ENCODE assay signal across 1 cellular context in genomic region chr6:35694462-35694861, GRCh38.
TF ChIP-seq lines count a peak whose summit lies in the region.

No MANE protein-coding gene starts in this region.

TF ChIP-seq in HEK293, 187 proteins besides CTCF, POLR2A, EP300 and RAD21 (continued from another document):
- TF ChIP-seq PBX3 (CRISPR knock-in tag; IDR thresholded peaks at IDR 0.05) (no peak), ZSCAN4 (tag by site-specific recombination; IDR thresholded peaks at IDR 0.05) (no peak), ZNF223 (tag by site-specific recombination; IDR thresholded peaks at IDR 0.05) (no peak), GLIS1 (tag by site-specific recombination; IDR thresholded peaks at IDR 0.05) (no peak), ZNF10 (tag by site-specific recombination; IDR thresholded peaks at IDR 0.05) (no peak), ZNF239 (tag by site-specific recombination; IDR thresholded peaks at IDR 0.05) (no peak), ZNF791 (tag by site-specific recombination; IDR thresholded peaks at IDR 0.05) (no peak), ZXDB (tag by site-specific recombination; IDR thresholded peaks at IDR 0.05) (no peak), BCL6B (tag by site-specific recombination; IDR thresholded peaks at IDR 0.05) (no peak), ZNF596 (tag by site-specific recombination; IDR thresholded peaks at IDR 0.05) (no peak), ZNF548 (tag by site-specific recombination; IDR thresholded peaks at IDR 0.05) (no peak), ZNF692 (tag by site-specific recombination; IDR thresholded peaks at IDR 0.05) (no peak), ZNF23 (tag by site-specific recombination; IDR thresholded peaks at IDR 0.05; ENCODE audit: borderline replicate concordance) (no peak), ZNF324 (tag by site-specific recombination; IDR thresholded peaks at IDR 0.05) (no peak), ZBTB8A (tag by site-specific recombination; IDR thresholded peaks at IDR 0.05) (no peak)
